Comparison of ENCODE assay signal across 26 cellular contexts in the genomic region with DNA sequence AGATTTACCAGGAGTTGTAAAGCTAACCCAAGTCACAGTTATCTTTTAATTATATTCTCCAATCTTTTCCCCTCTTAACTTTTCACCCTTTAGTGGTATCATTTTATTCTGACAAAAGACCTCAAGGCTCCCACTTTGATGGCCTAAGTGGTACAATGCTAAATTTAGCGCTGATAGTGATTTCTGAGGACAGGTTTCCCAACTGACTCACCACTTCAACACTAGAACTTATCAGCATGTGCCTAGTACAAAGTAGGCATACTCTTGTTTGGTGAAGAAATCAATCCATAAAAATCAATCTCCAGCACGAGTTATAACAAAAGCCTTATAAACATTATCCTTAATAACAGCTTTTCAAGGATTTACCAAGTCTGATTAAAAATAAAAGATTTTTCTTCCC.
"Had no signal": no experiment of that assay in that cellular context is flagged by ENCODE, and none has a peak within 500 bp of the region (broad histone marks: within the 10 kb centered on the region; RNA-seq: fewer than 3 reads in every experiment).

No MANE protein-coding gene starts in this region.

- H3K9me3 Mint-ChIP-seq: activated CD4-positive, alpha-beta memory T cell treated with anti-CD3 and anti-CD28 coated beads, Interleukin-2, amount 10 ng/mL, durations not matched to agents 7 days and 5 days; activated naive CD4-positive, alpha-beta T cell treated with anti-CD3 and anti-CD28 coated beads for 36 hours; activated T-cell treated with anti-CD3 and anti-CD28 coated beads, Interleukin-2, amount 50 U/mL, for 72 hours; endodermal cell; mesothelial cell of epicardium; natural killer cell treated with Interleukin-12 subunit alpha and Interleukin-12 subunit beta and Interleukin-15 and Interleukin-18, amount 100 ng/mL, for 72 hours; T-helper 1 cell treated with Interleukin-12 subunit alpha and Interleukin-12 subunit beta and Interleukin-4 antibody, amounts not matched to agents 30 μg/mL and 1 μg/mL, for 36 hours had no signal

- H3K36me3 ChIP-seq: esophagus squamous epithelium, gastrocnemius medialis, neutrophil, pancreas, thoracic aorta, upper lobe of left lung had no signal

- H3K27ac Mint-ChIP-seq: activated CD4-positive, alpha-beta memory T cell treated with anti-CD3 and anti-CD28 coated beads, Interleukin-2, amount 10 ng/mL, durations not matched to agents 7 days and 5 days; activated naive CD4-positive, alpha-beta T cell treated with anti-CD3 and anti-CD28 coated beads for 36 hours; activated T-cell treated with anti-CD3 and anti-CD28 coated beads, Interleukin-2, amount 50 U/mL, for 72 hours; endodermal cell; mesothelial cell of epicardium; natural killer cell treated with Interleukin-12 subunit alpha and Interleukin-12 subunit beta and Interleukin-15 and Interleukin-18, amount 100 ng/mL, for 72 hours; T-helper 1 cell treated with Interleukin-12 subunit alpha and Interleukin-12 subunit beta and Interleukin-4 antibody, amounts not matched to agents 30 μg/mL and 1 μg/mL, for 36 hours had no signal

- ATAC-seq: activated T-cell treated with anti-CD3 and anti-CD28 coated beads, Interleukin-2, amount 50 U/mL, for 72 hours; natural killer cell treated with Interleukin-12 subunit alpha and Interleukin-12 subunit beta and Interleukin-15 and Interleukin-18, amount 100 ng/mL, for 72 hours; sciatic nerve had no signal

- H3K36me3 Mint-ChIP-seq: mesothelial cell of epicardium; natural killer cell treated with Interleukin-12 subunit alpha and Interleukin-12 subunit beta and Interleukin-15 and Interleukin-18, amount 100 ng/mL, for 72 hours had no signal

- H3K9me3 ChIP-seq: esophagus squamous epithelium, gastrocnemius medialis, neutrophil, pancreas, thoracic aorta, upper lobe of left lung had no signal

- DNase-seq: activated CD4-positive, alpha-beta memory T cell treated with anti-CD3 and anti-CD28 coated beads, Interleukin-2, amount 10 ng/mL, durations not matched to agents 7 days and 5 days; activated CD4-positive, alpha-beta T cell treated with anti-CD3 and anti-CD28 coated beads for 48 hours; activated CD4-positive, CD25-positive, alpha-beta regulatory T cell; activated effector memory CD4-positive, alpha-beta T cell treated with Interleukin-2 at 50 U/mL for 16 hours; activated naive CD4-positive, alpha-beta T cell treated with anti-CD3 and anti-CD28 coated beads for 36 hours; activated T-cell treated with anti-CD3 and anti-CD28 coated beads, Interleukin-2, amount 50 U/mL, for 72 hours; cortex of kidney; endodermal cell; esophagus squamous epithelium; gastrocnemius medialis; hypothalamus; pancreas; stimulated activated CD4-positive, alpha-beta T cell treated with anti-CD3 and anti-CD28 coated beads, Interleukin-15, amount 100 ng/mL, for 24 hours; stimulated activated CD4-positive, alpha-beta T cell treated with anti-CD3 and anti-CD28 coated beads, Interleukin-2, amount 100 ng/mL, for 48 hours; stimulated activated CD8-positive, alpha-beta memory T cell treated with anti-CD3 and anti-CD28 coated beads, Interleukin-4, amount 100 ng/mL, for 48 hours; stimulated activated naive CD4-positive, alpha-beta T cell; T1000 had no signal

- H3K4me3 ChIP-seq: esophagus squamous epithelium, gastrocnemius medialis, lung, pancreas, smooth muscle cell, thoracic aorta, upper lobe of left lung had no signal

- H3K4me3 Mint-ChIP-seq: activated CD4-positive, alpha-beta memory T cell treated with anti-CD3 and anti-CD28 coated beads, Interleukin-2, amount 10 ng/mL, durations not matched to agents 7 days and 5 days; activated naive CD4-positive, alpha-beta T cell treated with anti-CD3 and anti-CD28 coated beads for 36 hours; activated T-cell treated with anti-CD3 and anti-CD28 coated beads, Interleukin-2, amount 50 U/mL, for 72 hours; endodermal cell; mesothelial cell of epicardium; natural killer cell treated with Interleukin-12 subunit alpha and Interleukin-12 subunit beta and Interleukin-15 and Interleukin-18, amount 100 ng/mL, for 72 hours; T-helper 1 cell treated with Interleukin-12 subunit alpha and Interleukin-12 subunit beta and Interleukin-4 antibody, amounts not matched to agents 30 μg/mL and 1 μg/mL, for 36 hours had no signal

- H3K27ac ChIP-seq: esophagus squamous epithelium, gastrocnemius medialis, neutrophil, pancreas, thoracic aorta, upper lobe of left lung had no signal

- H3K27me3 Mint-ChIP-seq: natural killer cell treated with Interleukin-12 subunit alpha and Interleukin-12 subunit beta and Interleukin-15 and Interleukin-18, amount 100 ng/mL, for 72 hours had no signal

- H3K27me3 ChIP-seq: esophagus squamous epithelium, gastrocnemius medialis, neutrophil, pancreas, upper lobe of left lung had no signal
